Comparison of ENCODE assay signal across 8 cellular contexts in the genomic region with DNA sequence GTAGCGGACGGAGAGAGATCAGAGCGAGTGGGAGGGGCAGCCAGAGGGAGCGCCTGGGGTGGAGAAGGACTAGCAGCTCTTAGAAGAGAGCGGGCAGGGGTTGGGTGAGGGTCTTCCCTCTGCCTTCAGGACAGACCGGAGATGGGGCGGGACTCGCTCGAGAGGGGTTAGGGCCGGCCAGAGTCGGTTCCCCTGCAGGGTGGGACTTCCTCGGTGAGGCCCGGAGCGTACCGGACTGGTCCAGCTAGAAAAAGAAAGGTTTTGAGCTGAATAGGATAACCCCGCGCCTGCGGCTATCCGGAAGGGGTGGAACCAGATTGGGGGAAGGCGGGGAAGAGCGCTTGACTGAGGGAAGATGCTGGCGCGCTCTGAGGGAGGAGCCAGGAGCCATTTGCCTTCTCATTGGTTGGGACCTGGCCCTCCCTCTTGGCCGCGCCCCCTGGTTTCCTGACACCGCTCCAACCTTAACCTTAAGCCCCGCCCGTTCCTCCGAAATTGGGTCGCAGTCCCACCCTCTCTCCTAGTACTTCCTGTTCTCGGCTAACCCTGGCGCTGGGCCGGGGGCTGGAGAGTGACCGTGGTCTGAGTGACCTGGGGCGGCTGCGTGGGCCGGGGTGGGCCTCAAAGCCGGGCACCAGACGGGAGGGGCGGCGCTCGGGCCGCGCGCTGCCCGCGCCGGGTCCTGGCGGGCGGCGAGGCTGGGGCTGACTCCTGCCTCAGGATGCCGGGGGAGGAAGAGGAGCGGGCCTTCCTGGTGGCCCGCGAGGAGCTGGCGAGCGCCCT. TPM values are rescaled to one million over a fixed set of nuclear protein-coding genes. Genes with fewer than 3 reads are reported as not detected.
DNase-seq lines count a peak whose midpoint lies in the region; ATAC-seq and TF ChIP-seq lines count a peak whose summit lies in the region.

A gene (plus strand): TSS at position 521 of the 783 bp plus-strand sequence. CDS start 201 bp downstream, at position 722.

- WGBS in IMR-90 (ENCODE audit: extremely low coverage in 2 of 2, insufficient read length in 1 of 2), 2 experiments = 1% methylated on average over 25 of the region's 57 CpGs; no CpG with 5 or more reads in 1 of the 2 experiments

- TF ChIP-seq RAD21 in IMR-90 (IDR thresholded peaks at IDR 0.05; ENCODE audit: low read length) = no peak

- H3K14ac ChIP-seq in IMR-90 (replicated peaks; ENCODE audit: low read depth, low read length) = peak within 1 kb of the TSS; percentile 72

- no peak for TF ChIP-seq POLR2A in IMR-90 (IDR thresholded peaks at IDR 0.05; ENCODE audit: low read depth, low read length)

- peak within 1 kb of the TSS; percentile 71 for H2BK5ac ChIP-seq in IMR-90 (ENCODE audit: low read depth, low read length, poor library complexity, severe bottlenecking)

- H3K9ac ChIP-seq in IMR-90 (ENCODE audit: low read depth, low read length) = peak within 1 kb of the TSS; percentile 96

- no peak for TF ChIP-seq CTCF in IMR-90 (conservative IDR thresholded peaks at IDR 0.05; ENCODE audit: low read depth, low read length)
- no peak for TF ChIP-seq CTCF in epithelial cell of esophagus (IDR thresholded peaks at IDR 0.05; ENCODE audit: insufficient read depth, low read depth, low read length, missing control alignments)

- dilution Hi-C loops in IMR-90 (cut with HindIII; ENCODE audit: low sequenced_read_pairs, unreplicated experiment) = no loop called here

- CTCF ChIA-PET in IMR-90 (lab: Yijun Ruan, JAX) = interaction anchor here (0.6 to 4.3 kb wide), 4 partner anchors 9 to 39 kb away, joined by 3 to 14 read pairs (median 3); a partner anchor contains a TSS

- H4K5ac ChIP-seq in IMR-90 (ENCODE audit: low read depth, low read length) = peak within 1 kb of the TSS; percentile 46

- peak within 1 kb of the TSS; percentile 92 for H2AK9ac ChIP-seq in IMR-90 (replicated peaks; ENCODE audit: low read depth, low read length, poor library complexity)

- peaks cover 10% of the 10 kb centered on the region for H4K20me1 ChIP-seq in IMR-90 (ENCODE audit: insufficient read depth, low read length)

- H4K91ac ChIP-seq in IMR-90 (ENCODE audit: insufficient read depth, low read depth, low read length) = peak within 1 kb of the TSS; percentile 75

- peak within 1 kb of the TSS; percentile 79 for H3K27ac ChIP-seq in IMR-90 (ENCODE audit: insufficient read depth, low read length)

- peak within 1 kb of the TSS; percentile 96 for H3K4me2 ChIP-seq in IMR-90 (ENCODE audit: low read depth, low read length)

- peak within 1 kb of the TSS; percentile 88 for H3K23ac ChIP-seq in IMR-90 (ENCODE audit: low read depth, low read length)

- peak within 1 kb of the TSS; percentile 76 for H3K4ac ChIP-seq in IMR-90 (ENCODE audit: low read depth, low read length)

- peaks cover 15% of the 10 kb centered on the region for H3K9me1 ChIP-seq in IMR-90 (ENCODE audit: insufficient read depth, low read length)

- H2AFZ ChIP-seq in IMR-90 (replicated peaks; ENCODE audit: low read length, poor library complexity) = peak within 1 kb of the TSS; percentile 91

- intact Hi-C loops in IMR-90 (cut with micrococcal nuclease) = loop anchor here (2.0 kb wide), 1 partner anchor 150 kb away; no protein-coding TSS in a partner anchor

- H3K4me3 ChIP-seq in IMR-90 (ENCODE audit: insufficient read depth, low read depth, low read length) (peak within 1 kb of the TSS; percentile 86), epithelial cell of esophagus (ENCODE audit: low read length) (peak within 1 kb of the TSS; percentile 87)

- H3K18ac ChIP-seq in IMR-90 (ENCODE audit: low read depth, low read length) = no peak within 1 kb of the TSS

- H3K36me3 ChIP-seq in IMR-90 (ENCODE audit: control insufficient read depth, insufficient read depth, low read length) = peaks cover 31% of the 10 kb centered on the region

- BruUV-seq in IMR-90 (replicated peaks; lab: Mats Ljungman, UMichigan) = no TSS peak

- no peaks in the 10 kb centered on the region for H3K9me3 ChIP-seq in IMR-90 (ENCODE audit: control insufficient read depth, insufficient read depth, low read length)

- peak within 1 kb of the TSS; percentile 76 to 81 for H4K8ac ChIP-seq in IMR-90 (ENCODE audit: low read depth in 2 of 2, low read length in 2 of 2)

- POLR2A ChIA-PET in IMR-90 (lab: Charles Lee; ENCODE audit: unreplicated experiment) = interaction anchor here (1.0 to 1.4 kb wide), 2 partner anchors 11 to 33 kb away, joined by 3 to 6 read pairs; a partner anchor contains a TSS

- peak; percentile 78 for ATAC-seq in GM21528 (IDR thresholded peaks at IDR 0.05; ENCODE audit: low FRiP score, unreplicated experiment)
- peak; percentile 91 for ATAC-seq in IMR-90 (ENCODE audit: low read depth)

- H3K79me1 ChIP-seq in IMR-90 (ENCODE audit: low read depth in 1 of 2, low read length in 2 of 2) = peaks cover 35 to 75% of the 10 kb centered on the region in 2 experiments

- 0 out of 2 replicates have a peak within 1 kb of the TSS, but pooled peaks have one; percentile 3 for H2BK120ac ChIP-seq in IMR-90 (ENCODE audit: low read depth, low read length)

- DNase-seq in DMS 273 (lab: John Stamatoyannopoulos, UW; ENCODE audit: unreplicated experiment) = peak; percentile 99
- peak; percentile 98 for DNase-seq in IMR-90
- DNase-seq in OCI-M1 (lab: John Stamatoyannopoulos, UW) = peak; percentile 98
- peak; percentile 96 for DNase-seq in activated T-cell treated with anti-CD3 and anti-CD28 coated beads for 24 hours (ENCODE audit: low read depth)
- peak; percentile 100 for DNase-seq in epithelial cell of esophagus (ENCODE audit: low read depth)
- peak; percentile 98 for DNase-seq in mucosa of gallbladder (ENCODE audit: low spot score)
- DNase-seq in stimulated activated CD8-positive, alpha-beta memory T cell treated with anti-CD3 and anti-CD28 coated beads, Interleukin-4, amount 100 ng/mL, for 4 hours (ENCODE audit: low read depth in 2 of 2, low spot score in 1 of 2) = peak; percentile 93 to 95

- H3K56ac ChIP-seq in IMR-90 (ENCODE audit: extremely low read depth, insufficient read depth, low read length) = peak within 1 kb of the TSS; percentile 67

- H3K4me1 ChIP-seq in IMR-90 (ENCODE audit: control insufficient read depth, insufficient read depth, low read length) = peaks cover 9% of the 10 kb centered on the region

- H2AK5ac ChIP-seq in IMR-90 (ENCODE audit: low read depth, low read length) = peak within 1 kb of the TSS; percentile 82

- H2BK20ac ChIP-seq in IMR-90 (ENCODE audit: low read depth, low read length) = no peak within 1 kb of the TSS

- no peaks in the 10 kb centered on the region for H3K27me3 ChIP-seq in IMR-90 (ENCODE audit: control insufficient read depth, insufficient read depth, low read length)

- in situ Hi-C loops in IMR-90 (cut with MboI; ENCODE audit: low sequenced_read_pairs) = loop anchor here (25.0 kb wide), 2 partner anchors 835 to 1060 kb away; a partner anchor contains a TSS

- peak within 1 kb of the TSS; percentile 10; the same call in 1 of the 3 replicates for H2BK15ac ChIP-seq in IMR-90 (ENCODE audit: low read depth, low read length)

TF ChIP-seq in IMR-90, 13 proteins besides CTCF, POLR2A, EP300 and RAD21:
- no peak for TF ChIP-seq CEBPB (IDR thresholded peaks at IDR 0.05; ENCODE audit: low read depth, low read length)
- TF ChIP-seq MAZ (IDR thresholded peaks at IDR 0.05; ENCODE audit: borderline replicate concordance, low read depth, low read length) = peak; percentile 71; the same call in 1 of the 2 replicates
- TF ChIP-seq MXI1 (IDR thresholded peaks at IDR 0.05; ENCODE audit: borderline replicate concordance, low read depth, low read length) = no peak; the same call in 1 of the 2 replicates
- TF ChIP-seq NFE2L2 (IDR thresholded peaks at IDR 0.05; ENCODE audit: low read depth, low read length) = no peak
- TF ChIP-seq FOS (IDR thresholded peaks at IDR 0.05; ENCODE audit: low read depth, low read length) = no peak
TF ChIP-seq in IMR-90: peak in this region for 1.

RNA-seq across cellular contexts. Expression of the gene that starts here (rescaled TPM):
- total RNA-seq in IMR-90 (2012; rRNA removed) (26.1 and 37.5 TPM in 2 replicates), mucosa of gallbladder (60.7 TPM)
- polyA plus RNA-seq in IMR-90 (2012; rRNA removed) = 28.9 and 31.6 TPM in 2 replicates
- polyA plus RNA-seq in IMR-90 (2012; cell fraction: cytosol; rRNA removed) = 14.8 and 16.4 TPM in 2 replicates
- 88.7 and 145 TPM in 2 replicates for polyA plus RNA-seq in IMR-90 (2012; cell fraction: nucleus; rRNA removed; ENCODE audit: low replicate concordance)

Comparison
In these comparisons a context has a peak if more than half of its experiments do, and no peak if none do; other contexts are left out.
1. Peak in every context shown above with its lines: DNase-seq, ATAC-seq, H3K4me3 ChIP-seq and H3K27ac ChIP-seq.